ENCODE assay signal across 21 cellular contexts in genomic region chr17:18156976-18157280, GRCh38. TPM values are rescaled to one million over a fixed set of nuclear protein-coding genes. Genes with fewer than 3 reads are reported as not detected.
DNase-seq lines count a peak whose midpoint lies in the region; ATAC-seq and TF ChIP-seq lines count a peak whose summit lies in the region.
"Had no signal": no experiment of that assay in that cellular context is flagged by ENCODE, and none has a peak within 500 bp of the region (broad histone marks: within the 10 kb centered on the region; RNA-seq: fewer than 3 reads in every experiment).

No MANE protein-coding gene starts in this region.

- no peak overlapping the region for H2BK120ac ChIP-seq in mesendoderm (ENCODE audit: low read depth, low read length)

- H3K4me1 ChIP-seq in HCT116 (ENCODE audit: control insufficient read depth in 1 of 2, insufficient read depth in 2 of 2, low read length in 2 of 2) (peaks cover 21 to 60% of the 10 kb centered on the region in 2 experiments), ascending aorta (peaks cover 0 to 11% of the 10 kb centered on the region in 2 donors), mesendoderm (ENCODE audit: control insufficient read depth, low read depth, low read length) (no peaks in the 10 kb centered on the region), vagina (peaks cover 41% of the 10 kb centered on the region)
- H3K4me1 ChIP-seq: SJSA1 had no signal

- H2AFZ ChIP-seq in HCT116 (ENCODE audit: low read depth, low read length, poor library complexity, severe bottlenecking) = no peak overlapping the region

- no peak overlapping the region for H3K23ac ChIP-seq in mesendoderm (ENCODE audit: low read length)

- H3K9ac ChIP-seq in HCT116 (ENCODE audit: low read length) = peak overlapping the region; percentile 34; the same call in 1 of the 2 replicates
- no peak overlapping the region for H3K9ac ChIP-seq in mesendoderm (ENCODE audit: low read length)
- H3K9ac ChIP-seq: BLaER1 had no signal

- no peak overlapping the region for H3K18ac ChIP-seq in mesendoderm (ENCODE audit: low read length)

- H3K36me3 ChIP-seq in HCT116 (ENCODE audit: control insufficient read depth in 1 of 2, insufficient read depth in 2 of 2, low read length in 2 of 2) (no peaks in the 10 kb centered on the region), ascending aorta (no peaks in the 10 kb centered on the region), mesendoderm (ENCODE audit: control insufficient read depth, insufficient read depth, low read length) (no peaks in the 10 kb centered on the region), vagina (no peaks in the 10 kb centered on the region)
- H3K36me3 ChIP-seq: BLaER1, Peyer's patch, SJSA1 had no signal

- RAD21 ChIA-PET in HCT116 (lab: Charles Lee; ENCODE audit: low non-redundant PET in 1 of 2, low total read pairs in 2 of 2, uncharacterized antibody in 2 of 2, unreplicated experiment in 2 of 2) = no interaction called here

- POLR2A ChIA-PET in HCT116 (lab: Charles Lee) = no interaction called here

- no peak overlapping the region for H4K8ac ChIP-seq in mesendoderm (ENCODE audit: low read depth, low read length)

- no peaks in the 10 kb centered on the region for H3K27me3 ChIP-seq in HCT116 (ENCODE audit: insufficient read depth, low read length)
- no peaks in the 10 kb centered on the region for H3K27me3 ChIP-seq in ascending aorta
- no peaks in the 10 kb centered on the region for H3K27me3 ChIP-seq in mesendoderm (ENCODE audit: insufficient read depth, low read length, poor library complexity)
- H3K27me3 ChIP-seq in vagina = no peaks in the 10 kb centered on the region
- H3K27me3 ChIP-seq: BLaER1, Peyer's patch, SJSA1 had no signal

- H3K4me2 ChIP-seq in HCT116 (ENCODE audit: low read length) (peak overlapping the region; percentile 55), mesendoderm (ENCODE audit: low read length) (no peak overlapping the region)
- H3K4me2 ChIP-seq: A549, BLaER1 had no signal

- no TSS peak for BruUV-seq in HCT116 (replicated peaks; lab: Mats Ljungman, UMichigan)

- intact Hi-C loops in HCT116 (cut with micrococcal nuclease) = loop anchor here (2.0 kb wide), 1 partner anchor 16 kb away; no protein-coding TSS in a partner anchor
- intact Hi-C loops in ascending aorta (cut with DNase I) = no loop called here
- intact Hi-C loops in vagina (cut with DNase I) = no loop called here

- WGBS in mesendoderm (ENCODE audit: extremely low coverage, insufficient coverage, low lambda C conversion rate) = no CpG with 5 or more reads among the region's 10 CpGs

- no peak overlapping the region for H2BK5ac ChIP-seq in mesendoderm (ENCODE audit: low read length)

- H2BK15ac ChIP-seq in mesendoderm (replicated peaks; ENCODE audit: low read depth) = no peak overlapping the region

- H3K27ac ChIP-seq in HCT116 (ENCODE audit: low read depth, low read length) (peak overlapping the region; percentile 40; the same call in 1 of the 2 replicates), ascending aorta (peak overlapping the region; percentile 64 to 66), mesendoderm (ENCODE audit: low read depth, low read length) (no peak overlapping the region), vagina (peak overlapping the region; percentile 81)
- H3K27ac ChIP-seq: BLaER1, SJSA1 had no signal

- DNase-seq in HCT116 (ENCODE audit: low read depth, low spot score) (no peak), ascending aorta (ENCODE audit: low spot score in 2 of 2) (no peak), mesendoderm (no peak), vagina (ENCODE audit: extremely low spot score in 2 of 2) (no peak), dedifferentiated amniotic fluid mesenchymal stem cell (ENCODE audit: extremely low spot score) (no peak), GDM1 (lab: John Stamatoyannopoulos, UW) (no peak)
- DNase-seq: CD4-positive, alpha-beta T cell; COR-L47; DMS 273 treated with DMSO at 0.1 percent for 48 hours; DMS79 treated with DMSO at 0.1 percent for 48 hours; H9; NCI-H1694 treated with DMSO at 0.1 percent for 48 hours; NCI-H2081 treated with DMSO at 0.1 percent for 48 hours; NCI-H2171 treated with DMSO at 0.1 percent for 48 hours; NCI-H524 treated with DMSO at 0.1 percent for 48 hours; NCI-H82; Peyer's patch had no signal

- H3K4me3 ChIP-seq in HCT116 (replicated peaks in 1 of 2; ENCODE audit: low read depth in 1 of 2, low read length in 2 of 2) (no peak overlapping the region), ascending aorta (no peak overlapping the region), mesendoderm (ENCODE audit: low read length) (no peak overlapping the region), vagina (no peak overlapping the region)
- H3K4me3 ChIP-seq: A549, BLaER1, Peyer's patch, SJSA1 had no signal

- TF ChIP-seq POLR2A in HCT116 (IDR thresholded peaks at IDR 0.05; ENCODE audit: borderline replicate concordance, extremely low read depth, insufficient read depth, insufficient read length) (no peak), vagina (IDR thresholded peaks at IDR 0.05) (no peak)

- no peaks in the 10 kb centered on the region for H3K9me2 ChIP-seq in HCT116 (ENCODE audit: insufficient read depth)

- no peak overlapping the region for H2AK5ac ChIP-seq in mesendoderm (ENCODE audit: low read length)

- TF ChIP-seq RAD21 in HCT116 (IDR thresholded peaks at IDR 0.05; ENCODE audit: low read depth) = no peak

- CTCF ChIA-PET in HCT116 (lab: Charles Lee) = no interaction called here

- no peaks in the 10 kb centered on the region for H3K79me1 ChIP-seq in mesendoderm (ENCODE audit: low read length)

- H3K56ac ChIP-seq in mesendoderm (ENCODE audit: low read length) = peak overlapping the region; percentile 17

- no peak for TF ChIP-seq CTCF in HCT116 (IDR thresholded peaks at IDR 0.05 in 2 of 3, conservative IDR thresholded peaks at IDR 0.05 in 1 of 3; ENCODE audit: borderline replicate concordance in 1 of 3, insufficient read depth in 1 of 3, low read depth in 2 of 3, low read length in 2 of 3)
- TF ChIP-seq CTCF in ascending aorta (IDR thresholded peaks at IDR 0.05) = no peak
- no peak for TF ChIP-seq CTCF in vagina (IDR thresholded peaks at IDR 0.05)

- ATAC-seq in HCT116 = no peak
- ATAC-seq in HG02885 (IDR thresholded peaks at IDR 0.05; ENCODE audit: poor library complexity, unreplicated experiment) = no peak

- H4K20me1 ChIP-seq in HCT116 (ENCODE audit: insufficient read depth) = no peaks in the 10 kb centered on the region
- H4K20me1 ChIP-seq: BLaER1 had no signal

- no peak overlapping the region for H3K4ac ChIP-seq in mesendoderm (ENCODE audit: low read depth, low read length)

- H3K9me3 ChIP-seq in HCT116 (ENCODE audit: control insufficient read depth in 1 of 2, insufficient read depth in 1 of 2, low read depth in 1 of 2, low read length in 2 of 2) (no peaks in the 10 kb centered on the region), ascending aorta (no peaks in the 10 kb centered on the region), vagina (no peaks in the 10 kb centered on the region)
- H3K9me3 ChIP-seq: A549, BLaER1, Peyer's patch, SJSA1 had no signal

- no peak overlapping the region for H4K5ac ChIP-seq in mesendoderm (ENCODE audit: low read length)

- no peaks in the 10 kb centered on the region for H3K79me2 ChIP-seq in HCT116 (ENCODE audit: insufficient read depth, low read length)
- H3K79me2 ChIP-seq in mesendoderm (ENCODE audit: control insufficient read depth, insufficient read depth, low read length) = no peaks in the 10 kb centered on the region

TF ChIP-seq in HCT116, 20 proteins besides CTCF, POLR2A, EP300 and RAD21 (continues in another document):
- TF ChIP-seq JUND (IDR thresholded peaks at IDR 0.05) (no peak), FOSL1 (IDR thresholded peaks at IDR 0.05; ENCODE audit: low read depth) (no peak), SP1 (IDR thresholded peaks at IDR 0.05; ENCODE audit: low read depth) (no peak), TCF7L2 (IDR thresholded peaks at IDR 0.05; ENCODE audit: borderline replicate concordance, extremely low read depth, insufficient read depth, insufficient read length) (no peak), ELF1 (IDR thresholded peaks at IDR 0.05; ENCODE audit: borderline replicate concordance, low read depth) (no peak), ZFX (IDR thresholded peaks at IDR 0.05) (no peak)
- TF ChIP-seq, protein P1, sequence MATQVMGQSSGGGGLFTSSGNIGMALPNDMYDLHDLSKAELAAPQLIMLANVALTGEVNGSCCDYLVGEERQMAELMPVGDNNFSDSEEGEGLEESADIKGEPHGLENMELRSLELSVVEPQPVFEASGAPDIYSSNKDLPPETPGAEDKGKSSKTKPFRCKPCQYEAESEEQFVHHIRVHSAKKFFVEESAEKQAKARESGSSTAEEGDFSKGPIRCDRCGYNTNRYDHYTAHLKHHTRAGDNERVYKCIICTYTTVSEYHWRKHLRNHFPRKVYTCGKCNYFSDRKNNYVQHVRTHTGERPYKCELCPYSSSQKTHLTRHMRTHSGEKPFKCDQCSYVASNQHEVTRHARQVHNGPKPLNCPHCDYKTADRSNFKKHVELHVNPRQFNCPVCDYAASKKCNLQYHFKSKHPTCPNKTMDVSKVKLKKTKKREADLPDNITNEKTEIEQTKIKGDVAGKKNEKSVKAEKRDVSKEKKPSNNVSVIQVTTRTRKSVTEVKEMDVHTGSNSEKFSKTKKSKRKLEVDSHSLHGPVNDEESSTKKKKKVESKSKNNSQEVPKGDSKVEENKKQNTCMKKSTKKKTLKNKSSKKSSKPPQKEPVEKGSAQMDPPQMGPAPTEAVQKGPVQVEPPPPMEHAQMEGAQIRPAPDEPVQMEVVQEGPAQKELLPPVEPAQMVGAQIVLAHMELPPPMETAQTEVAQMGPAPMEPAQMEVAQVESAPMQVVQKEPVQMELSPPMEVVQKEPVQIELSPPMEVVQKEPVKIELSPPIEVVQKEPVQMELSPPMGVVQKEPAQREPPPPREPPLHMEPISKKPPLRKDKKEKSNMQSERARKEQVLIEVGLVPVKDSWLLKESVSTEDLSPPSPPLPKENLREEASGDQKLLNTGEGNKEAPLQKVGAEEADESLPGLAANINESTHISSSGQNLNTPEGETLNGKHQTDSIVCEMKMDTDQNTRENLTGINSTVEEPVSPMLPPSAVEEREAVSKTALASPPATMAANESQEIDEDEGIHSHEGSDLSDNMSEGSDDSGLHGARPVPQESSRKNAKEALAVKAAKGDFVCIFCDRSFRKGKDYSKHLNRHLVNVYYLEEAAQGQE (IDR thresholded peaks at IDR 0.05; ENCODE audit: low read depth) = no peak

RNA-seq across cellular contexts. Expression of gene ALKBH5, which starts 26.7 kb away (rescaled TPM):
- total RNA-seq in HCT116 (2021; ENCODE audit: unreplicated experiment) (97.8 TPM), ascending aorta (73.4 TPM), vagina (77.3 TPM)
- polyA plus RNA-seq in HCT116 (2012) = 50.9 and 54.4 TPM in 2 replicates
- 47.8 TPM for polyA plus RNA-seq in mesendoderm (2013, experiment 1 of 2)
- polyA plus RNA-seq in mesendoderm (2013, experiment 2 of 2) = 48.5 TPM

RNA-seq across cellular contexts. Expression of gene MYO15A, which starts 48.4 kb away (rescaled TPM):
- total RNA-seq in HCT116 (2021; ENCODE audit: unreplicated experiment) (2.8 TPM), ascending aorta (2.0 TPM), vagina (6.1 TPM)
- 5.4 and 5.7 TPM in 2 replicates for polyA plus RNA-seq in HCT116 (2012)
- polyA plus RNA-seq in mesendoderm (2013, experiment 1 of 2) = 0.18 TPM
- 0.24 TPM for polyA plus RNA-seq in mesendoderm (2013, experiment 2 of 2)
- total RNA-seq: SJSA1 had no signal
